ENCODE assay signal across 10 cellular contexts in genomic region chr5:93909356-93909755, GRCh38.
DNase-seq lines count a peak whose midpoint lies in the region; ATAC-seq and TF ChIP-seq lines count a peak whose summit lies in the region.
"Had no signal": no experiment of that assay in that cellular context is flagged by ENCODE, and none has a peak within 500 bp of the region (broad histone marks: within the 10 kb centered on the region; RNA-seq: fewer than 3 reads in every experiment).

No MANE protein-coding gene starts in this region.

- no peaks in the 10 kb centered on the region for H3K27me3 Mint-ChIP-seq in neural progenitor cell (ENCODE audit: insufficient read depth, low read depth)
- no peaks in the 10 kb centered on the region for H3K27me3 Mint-ChIP-seq in CD4-positive, alpha-beta T cell

- intact Hi-C loops in CD4-positive, alpha-beta T cell (cut with DNase I, micrococcal nuclease) = no loop called here

- TF ChIP-seq CTCF in LNCAP (IDR thresholded peaks at IDR 0.05) (peak; percentile 43; the same call in 1 of the 2 replicates), brain microvascular endothelial cell (IDR thresholded peaks at IDR 0.05; ENCODE audit: low read depth, low read length, missing control alignments) (peak; percentile 32), neural progenitor cell (IDR thresholded peaks at IDR 0.05) (peak; percentile 44)
- no peak for TF ChIP-seq CTCF in CD4-positive, alpha-beta T cell (IDR thresholded peaks at IDR 0.05)

- no peaks in the 10 kb centered on the region for H3K79me2 ChIP-seq in neural progenitor cell (ENCODE audit: low read depth)

- no peaks in the 10 kb centered on the region for H3K36me3 Mint-ChIP-seq in neural progenitor cell
- no peaks in the 10 kb centered on the region for H3K36me3 Mint-ChIP-seq in CD4-positive, alpha-beta T cell (ENCODE audit: low read depth)

- H3K27ac ChIP-seq in brain microvascular endothelial cell (no peak overlapping the region), neural progenitor cell (no peak overlapping the region)
- H3K27ac ChIP-seq in CD4-positive, alpha-beta T cell (ENCODE audit: low read depth, low read length) = no peak overlapping the region
- H3K27ac ChIP-seq: BLaER1 had no signal

- H3K9ac ChIP-seq in neural progenitor cell = no peak overlapping the region
- H3K9ac ChIP-seq: BLaER1 had no signal

- H2AFZ ChIP-seq in neural progenitor cell (replicated peaks) = no peak overlapping the region

- H3K36me3 ChIP-seq in brain microvascular endothelial cell (replicated peaks) (no peaks in the 10 kb centered on the region), neural progenitor cell (no peaks in the 10 kb centered on the region)
- H3K36me3 ChIP-seq: BLaER1 had no signal

- H3F3A ChIP-seq in neural progenitor cell (ENCODE audit: low read depth) = no peaks in the 10 kb centered on the region

- H3K9me3 ChIP-seq in neural progenitor cell (ENCODE audit: low read depth) = no peaks in the 10 kb centered on the region
- no peaks in the 10 kb centered on the region for H3K9me3 ChIP-seq in CD4-positive, alpha-beta T cell (ENCODE audit: control insufficient read depth, low read length)
- H3K9me3 ChIP-seq: BLaER1 had no signal

- CTCF ChIA-PET in CD4-positive, alpha-beta T cell (lab: Charles Lee) = no interaction called here

- no peak overlapping the region for H3K4me2 ChIP-seq in neural progenitor cell
- H3K4me2 ChIP-seq: BLaER1 had no signal

- no peaks in the 10 kb centered on the region for H3K9me3 Mint-ChIP-seq in neural progenitor cell
- H3K9me3 Mint-ChIP-seq in CD4-positive, alpha-beta T cell = no peaks in the 10 kb centered on the region

- no peak overlapping the region for H3K27ac Mint-ChIP-seq in neural progenitor cell
- H3K27ac Mint-ChIP-seq in CD4-positive, alpha-beta T cell = no peak overlapping the region

- DNase-seq in NCI-H345 (lab: John Stamatoyannopoulos, UW) = peak; percentile 0
- no peak for DNase-seq in NCI-H345 treated with DMSO at 0.1 percent for 48 hours (lab: John Stamatoyannopoulos, UW; ENCODE audit: unreplicated experiment)
- no peak for DNase-seq in brain microvascular endothelial cell
- DNase-seq in neural progenitor cell (ENCODE audit: low spot score) = peak; percentile 7
- no peak for DNase-seq in middle frontal gyrus (ENCODE audit: extremely low spot score, low spot score)
- no peak for DNase-seq in nucleus accumbens (lab: John Stamatoyannopoulos, UW)
- DNase-seq in CD4-positive, alpha-beta T cell = no peak
- DNase-seq: NCI-H446 treated with DMSO at 0.1 percent for 48 hours had no signal

- H3K4me3 ChIP-seq in brain microvascular endothelial cell (ENCODE audit: low read depth, low read length) = no peak overlapping the region
- H3K4me3 ChIP-seq in neural progenitor cell = no peak overlapping the region
- H3K4me3 ChIP-seq: BLaER1 had no signal

- no peaks in the 10 kb centered on the region for H3K4me1 ChIP-seq in neural progenitor cell
- H3K4me1 ChIP-seq: BLaER1 had no signal

- no peak overlapping the region for H3K4me3 Mint-ChIP-seq in neural progenitor cell
- H3K4me3 Mint-ChIP-seq in CD4-positive, alpha-beta T cell = no peak overlapping the region

- POLR2A ChIA-PET in CD4-positive, alpha-beta T cell (lab: Charles Lee) = no interaction called here

- in situ Hi-C loops in brain microvascular endothelial cell (cut with HindIII; ENCODE audit: low pct_ligation_motif_present, low sequenced_read_pairs) = no loop called here

- ATAC-seq in CD4-positive, alpha-beta T cell (ENCODE audit: poor library complexity) = no peak

- H4K20me1 ChIP-seq in neural progenitor cell (ENCODE audit: low read depth) = no peaks in the 10 kb centered on the region
- H4K20me1 ChIP-seq: BLaER1 had no signal

- H3K27me3 ChIP-seq in brain microvascular endothelial cell (replicated peaks) (no peaks in the 10 kb centered on the region), neural progenitor cell (no peaks in the 10 kb centered on the region)
- H3K27me3 ChIP-seq in CD4-positive, alpha-beta T cell (ENCODE audit: control insufficient read depth, insufficient read depth, low read length) = no peaks in the 10 kb centered on the region
- H3K27me3 ChIP-seq: BLaER1 had no signal

- H3K4me1 Mint-ChIP-seq in neural progenitor cell = peaks cover 30% of the 10 kb centered on the region
- no peaks in the 10 kb centered on the region for H3K4me1 Mint-ChIP-seq in CD4-positive, alpha-beta T cell (ENCODE audit: low read depth)

Comparison
In these comparisons a context has a peak if more than half of its experiments do, and no peak if none do; other contexts are left out.
1. DNase-seq: peak in NCI-H345 (single experiment) and neural progenitor cell (single experiment); none in NCI-H345 treated with DMSO at 0.1 percent for 48 hours (single experiment), brain microvascular endothelial cell (single experiment), middle frontal gyrus (single experiment), nucleus accumbens (0 of 56) and CD4-positive, alpha-beta T cell (0 of 10).